Comparison of ENCODE assay signal across 12 cellular contexts in the genomic region with DNA sequence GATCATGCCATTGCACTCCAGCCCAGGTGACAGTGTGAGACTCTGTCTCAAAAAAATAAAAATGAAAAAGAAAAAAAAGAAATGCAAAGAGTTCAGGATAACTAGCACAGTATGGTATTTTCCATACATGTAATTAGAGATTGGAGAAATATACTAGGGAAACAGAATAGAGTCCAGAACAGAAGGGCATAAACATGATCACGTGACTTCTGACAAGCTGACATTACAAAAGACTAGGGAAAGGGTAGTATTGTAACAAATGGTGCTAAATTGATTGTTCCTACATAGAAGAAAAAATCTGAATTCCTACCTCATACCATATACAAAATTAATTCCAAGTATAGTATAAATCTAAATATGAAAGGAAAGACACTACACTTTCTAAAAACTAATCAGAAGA. TPM values are rescaled to one million over a fixed set of nuclear protein-coding genes. Genes with fewer than 3 reads are reported as not detected.
"Had no signal": no experiment of that assay in that cellular context is flagged by ENCODE, and none has a peak within 500 bp of the region (broad histone marks: within the 10 kb centered on the region; RNA-seq: fewer than 3 reads in every experiment).

No MANE protein-coding gene starts in this region.

- H3K4me3 ChIP-seq: GM23248, HAP-1 had no signal

- H3K9ac ChIP-seq: GM23248, KMS-11 had no signal

- H3K27ac Mint-ChIP-seq: HFFc6 had no signal

- H2AFZ ChIP-seq: GM23248 had no signal

- DNase-seq: GM23248, GOT3, H7, HFFc6, IMR-90, KBM-7 had no signal

- H3K4me1 ChIP-seq: HAP-1 had no signal

- ATAC-seq: HCT116 had no signal

- H3K9me3 ChIP-seq: HAP-1 had no signal

- H3K27ac ChIP-seq: GM23248, HL-60, KMS-11 had no signal

- H3K4me3 Mint-ChIP-seq: HFFc6 had no signal

- H3K4me2 ChIP-seq: KMS-11 had no signal

- H3K36me3 ChIP-seq: HAP-1 had no signal

RNA-seq across cellular contexts. Expression of gene NLRP5, which starts 1.3 kb away (rescaled TPM):
- total RNA-seq: GM23248, H7, HFFc6, HT1080, IMR-90 had no signal
- polyA plus RNA-seq: GM23248, IMR-90 had no signal

RNA-seq across cellular contexts. Expression of gene NLRP8, which starts 37.6 kb away (rescaled TPM):
- total RNA-seq: GM23248, H4, H7, HFFc6, HT1080, IMR-90 had no signal
- polyA plus RNA-seq: GM23248, IMR-90 had no signal

RNA-seq across cellular contexts. Expression of gene NLRP13, which starts 53.1 kb away (rescaled TPM):
- total RNA-seq: GM23248, H4, H7, HFFc6, HT1080, IMR-90 had no signal
- polyA plus RNA-seq: GM23248, IMR-90 had no signal
